ENCODE assay signal across 24 cellular contexts in genomic region chr7:107105591-107106245, GRCh38.
DNase-seq lines count a peak whose midpoint lies in the region; ATAC-seq, FAIRE-seq and TF ChIP-seq lines count a peak whose summit lies in the region.
"Had no signal": no experiment of that assay in that cellular context is flagged by ENCODE, and none has a peak within 500 bp of the region (broad histone marks: within the 10 kb centered on the region; RNA-seq: fewer than 3 reads in every experiment).

No MANE protein-coding gene starts in this region.

- H2AFZ ChIP-seq in K562 (ENCODE audit: low read depth, low read length), result no peak overlapping the region

- H3K4me2 ChIP-seq in K562 (ENCODE audit: insufficient read depth, low read length), result no peak overlapping the region
- H3K4me2 ChIP-seq: BLaER1 had no signal

- no peaks in the 10 kb centered on the region for H3K9me3 Mint-ChIP-seq in natural killer cell
- no peaks in the 10 kb centered on the region for H3K9me3 Mint-ChIP-seq in natural killer cell treated with Interleukin-12 subunit alpha and Interleukin-12 subunit beta and Interleukin-15 and Interleukin-18, amount 100 ng/mL, for 72 hours

- peaks cover 2% of the 10 kb centered on the region for H3K36me3 Mint-ChIP-seq in natural killer cell
- H3K36me3 Mint-ChIP-seq in natural killer cell treated with Interleukin-12 subunit alpha and Interleukin-12 subunit beta and Interleukin-15 and Interleukin-18, amount 100 ng/mL, for 72 hours, result no peaks in the 10 kb centered on the region
- H3K36me3 Mint-ChIP-seq: CD4-positive, CD25-positive, alpha-beta regulatory T cell; IgD-negative memory B cell had no signal

- no peak overlapping the region for H3K9ac ChIP-seq in K562 (ENCODE audit: insufficient read depth in 1 of 2, low read depth in 2 of 2, low read length in 2 of 2)
- H3K9ac ChIP-seq: BLaER1 had no signal

- 59% methylated on average over 4 of the region's 4 CpGs for WGBS in K562 (ENCODE audit: insufficient coverage, low coverage, missing lambda C conversion rate)
- 84 to 92% methylated on average over 4 of the region's 4 CpGs for WGBS in mesodermal cell (ENCODE audit: insufficient coverage in 2 of 2), 2 experiments

- no peak for TF ChIP-seq CTCF in natural killer cell (IDR thresholded peaks at IDR 0.05)
- TF ChIP-seq CTCF in K562 (IDR thresholded peaks at IDR 0.05 in 2 of 3, conservative IDR thresholded peaks at IDR 0.05 in 1 of 3; ENCODE audit: insufficient read depth in 2 of 3, low read depth in 1 of 3, low read length in 3 of 3), result no peak
- TF ChIP-seq CTCF in D721Med (IDR thresholded peaks at IDR 0.05; ENCODE audit: insufficient read depth, missing control alignments), result no peak

- BruUV-seq in K562 (replicated peaks; lab: Mats Ljungman, UMichigan), result no TSS peak

- TF ChIP-seq POLR2A in K562 (conservative IDR thresholded peaks at IDR 0.05), result no peak

- H3K4me3 ChIP-seq in K562 (no peak overlapping the region), mesodermal cell (ENCODE audit: extremely low read depth, insufficient read depth, low read length, poor library complexity, severe bottlenecking) (no peak overlapping the region)
- H3K4me3 ChIP-seq: BLaER1, GM12878 had no signal

- TF ChIP-seq RAD21 in K562 (CRISPR knock-in tag; conservative IDR thresholded peaks at IDR 0.05 in 1 of 2, IDR thresholded peaks at IDR 0.05 in 1 of 2), result no peak

- no peak for ATAC-seq in natural killer cell
- ATAC-seq in natural killer cell treated with Interleukin-12 subunit alpha and Interleukin-12 subunit beta and Interleukin-15 and Interleukin-18, amount 100 ng/mL, for 72 hours, result no peak
- ATAC-seq in K562, result no peak
- ATAC-seq: GM12878, Panc1 had no signal

- TF ChIP-seq EP300 in K562 (IDR thresholded peaks at IDR 0.05; ENCODE audit: low read length), result no peak

- peaks cover 6 to 11% of the 10 kb centered on the region in 2 donors for H3K4me1 Mint-ChIP-seq in natural killer cell
- peaks cover 4 to 6% of the 10 kb centered on the region in 2 donors for H3K4me1 Mint-ChIP-seq in natural killer cell treated with Interleukin-12 subunit alpha and Interleukin-12 subunit beta and Interleukin-15 and Interleukin-18, amount 100 ng/mL, for 72 hours (ENCODE audit: low read depth in 2 of 2)

- H3K36me3 ChIP-seq in K562 (ENCODE audit: control insufficient read depth, insufficient read depth, low read length), result peaks cover 22% of the 10 kb centered on the region
- H3K36me3 ChIP-seq in mesodermal cell (ENCODE audit: control insufficient read depth, insufficient read depth, low read length), result no peaks in the 10 kb centered on the region
- H3K36me3 ChIP-seq: BLaER1 had no signal

- CTCF ChIA-PET in K562 (lab: Yijun Ruan, JAX; ENCODE audit: low intra/inter-chr PET ratio), result no interaction called here

- no peak for DNase-seq in natural killer cell
- no peak for DNase-seq in natural killer cell treated with Interleukin-12 subunit alpha and Interleukin-12 subunit beta and Interleukin-15 and Interleukin-18, amount 100 ng/mL, for 72 hours (ENCODE audit: low spot score)
- DNase-seq in K562 (ENCODE audit: extremely low read depth in 1 of 4, low spot score in 3 of 4), result no peak
- DNase-seq in D721Med (ENCODE audit: insufficient read length, low spot score), result no peak
- DNase-seq in NOMO-1 treated with DMSO at 0.1 percent for 48 hours (lab: John Stamatoyannopoulos, UW; ENCODE audit: unreplicated experiment), result no peak
- DNase-seq in stimulated activated CD4-positive, alpha-beta T cell treated with anti-CD3 and anti-CD28 coated beads, Interleukin-15, amount 100 ng/mL, for 24 hours, result no peak
- DNase-seq: CD4-positive, CD25-positive, alpha-beta regulatory T cell; GDM1; GOT3; HCEC 1CT; NCI-H1048; NCI-H1694; NCI-H2029 treated with DMSO at 0.1 percent for 48 hours; NCI-H446 treated with DMSO at 0.1 percent for 48 hours; NCI-H526 treated with DMSO at 0.1 percent for 48 hours; SHP77 had no signal

- peaks cover 0 to 3% of the 10 kb centered on the region in 2 donors for H3K27me3 Mint-ChIP-seq in natural killer cell (ENCODE audit: low read depth in 2 of 2)
- H3K27me3 Mint-ChIP-seq in natural killer cell treated with Interleukin-12 subunit alpha and Interleukin-12 subunit beta and Interleukin-15 and Interleukin-18, amount 100 ng/mL, for 72 hours, result peaks cover 2 to 7% of the 10 kb centered on the region in 2 donors

- H3K27ac Mint-ChIP-seq in natural killer cell, result peak overlapping the region; percentile 19 to 71
- H3K27ac Mint-ChIP-seq in natural killer cell treated with Interleukin-12 subunit alpha and Interleukin-12 subunit beta and Interleukin-15 and Interleukin-18, amount 100 ng/mL, for 72 hours, result no peak overlapping the region
- H3K27ac Mint-ChIP-seq: CD4-positive, CD25-positive, alpha-beta regulatory T cell; IgD-negative memory B cell had no signal

- no peak overlapping the region; the same call in 2 of the 3 replicates for H3K27ac ChIP-seq in K562 (ENCODE audit: extremely low read depth, low read depth, low read length)
- peak overlapping the region; percentile 66 for H3K27ac ChIP-seq in mesodermal cell (ENCODE audit: low read depth, low read length, severe bottlenecking)
- H3K27ac ChIP-seq: BLaER1, HL-60, RWPE1 had no signal

- FAIRE-seq in K562 (lab: Jason Lieb, UNC), result no peak
- no peak for FAIRE-seq in D721Med (lab: Jason Lieb, UNC)
- FAIRE-seq: A204.1, GM12878 had no signal

- peaks cover 97% of the 10 kb centered on the region for H3K79me2 ChIP-seq in K562 (ENCODE audit: control insufficient read depth, insufficient read depth, low read length)

- H3K9me3 ChIP-seq in K562 (replicated peaks; ENCODE audit: control insufficient read depth, insufficient read depth, low read depth, low read length) (no peaks in the 10 kb centered on the region), mesodermal cell (ENCODE audit: control insufficient read depth, low read length) (no peaks in the 10 kb centered on the region)
- H3K9me3 ChIP-seq: BLaER1 had no signal

- H3K4me1 ChIP-seq in K562 (replicated peaks in 1 of 2; ENCODE audit: control insufficient read depth in 2 of 2, insufficient read depth in 2 of 2, low read length in 2 of 2), result peaks cover 25 to 56% of the 10 kb centered on the region in 2 experiments; a peak in 4 of 5 replicates
- H3K4me1 ChIP-seq in mesodermal cell (ENCODE audit: control insufficient read depth, insufficient read depth, low read length, poor library complexity, severe bottlenecking), result peaks cover 40% of the 10 kb centered on the region
- H3K4me1 ChIP-seq: BLaER1 had no signal

- H4K20me1 ChIP-seq in K562 (replicated peaks; ENCODE audit: control insufficient read depth, insufficient read depth, low read length), result no peaks in the 10 kb centered on the region; the same call in 1 of the 2 replicates
- H4K20me1 ChIP-seq: BLaER1 had no signal

- in situ Hi-C loops in K562 (cut with MboI), result no loop called here

- H3K9me1 ChIP-seq in K562 (ENCODE audit: control insufficient read depth, insufficient read depth, low read length), result no peaks in the 10 kb centered on the region

- H3K27me3 ChIP-seq in K562 (ENCODE audit: control insufficient read depth in 2 of 2, insufficient read depth in 2 of 2, low read length in 2 of 2), result no peaks in the 10 kb centered on the region
- H3K27me3 ChIP-seq: BLaER1 had no signal

- H3K4me3 Mint-ChIP-seq in natural killer cell, result no peak overlapping the region
- no peak overlapping the region for H3K4me3 Mint-ChIP-seq in natural killer cell treated with Interleukin-12 subunit alpha and Interleukin-12 subunit beta and Interleukin-15 and Interleukin-18, amount 100 ng/mL, for 72 hours
- H3K4me3 Mint-ChIP-seq: IgD-negative memory B cell had no signal

- intact Hi-C loops in natural killer cell (cut with micrococcal nuclease) (no loop called here), K562 (cut with micrococcal nuclease) (no loop called here)

- POLR2A ChIA-PET in K562 (lab: Yijun Ruan, JAX), result interaction anchor here (0.7 to 1.6 kb wide), 2 partner anchors 17 to 21 kb away, joined by 3 read pairs; no protein-coding TSS in a partner anchor

TF ChIP-seq in K562, 482 proteins besides CTCF, POLR2A, EP300 and RAD21:
- TF ChIP-seq PTRF (tag; IDR thresholded peaks at IDR 0.05), result no peak
- TF ChIP-seq, protein P1, sequence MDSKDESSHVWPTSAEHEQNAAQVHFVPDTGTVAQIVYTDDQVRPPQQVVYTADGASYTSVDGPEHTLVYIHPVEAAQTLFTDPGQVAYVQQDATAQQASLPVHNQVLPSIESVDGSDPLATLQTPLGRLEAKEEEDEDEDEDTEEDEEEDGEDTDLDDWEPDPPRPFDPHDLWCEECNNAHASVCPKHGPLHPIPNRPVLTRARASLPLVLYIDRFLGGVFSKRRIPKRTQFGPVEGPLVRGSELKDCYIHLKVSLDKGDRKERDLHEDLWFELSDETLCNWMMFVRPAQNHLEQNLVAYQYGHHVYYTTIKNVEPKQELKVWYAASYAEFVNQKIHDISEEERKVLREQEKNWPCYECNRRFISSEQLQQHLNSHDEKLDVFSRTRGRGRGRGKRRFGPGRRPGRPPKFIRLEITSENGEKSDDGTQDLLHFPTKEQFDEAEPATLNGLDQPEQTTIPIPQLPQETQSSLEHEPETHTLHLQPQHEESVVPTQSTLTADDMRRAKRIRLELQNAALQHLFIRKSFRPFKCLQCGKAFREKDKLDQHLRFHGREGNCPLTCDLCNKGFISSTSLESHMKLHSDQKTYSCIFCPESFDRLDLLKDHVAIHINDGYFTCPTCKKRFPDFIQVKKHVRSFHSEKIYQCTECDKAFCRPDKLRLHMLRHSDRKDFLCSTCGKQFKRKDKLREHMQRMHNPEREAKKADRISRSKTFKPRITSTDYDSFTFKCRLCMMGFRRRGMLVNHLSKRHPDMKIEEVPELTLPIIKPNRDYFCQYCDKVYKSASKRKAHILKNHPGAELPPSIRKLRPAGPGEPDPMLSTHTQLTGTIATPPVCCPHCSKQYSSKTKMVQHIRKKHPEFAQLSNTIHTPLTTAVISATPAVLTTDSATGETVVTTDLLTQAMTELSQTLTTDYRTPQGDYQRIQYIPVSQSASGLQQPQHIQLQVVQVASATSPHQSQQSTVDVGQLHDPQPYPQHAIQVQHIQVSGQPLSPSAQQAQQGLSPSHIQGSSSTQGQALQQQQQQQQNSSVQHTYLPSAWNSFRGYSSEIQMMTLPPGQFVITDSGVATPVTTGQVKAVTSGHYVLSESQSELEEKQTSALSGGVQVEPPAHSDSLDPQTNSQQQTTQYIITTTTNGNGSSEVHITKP (IDR thresholded peaks at IDR 0.05; ENCODE audit: partially characterized antibody), result peak; percentile 48

Comparison
In these comparisons a context has a peak if more than half of its experiments do, and no peak if none do; other contexts are left out.
1. H3K27ac Mint-ChIP-seq: peak in natural killer cell (2 of 2); none in natural killer cell treated with Interleukin-12 subunit alpha and Interleukin-12 subunit beta and Interleukin-15 and Interleukin-18, amount 100 ng/mL, for 72 hours (0 of 2).